ENCODE assay signal across 12 cellular contexts in genomic region chr16:30372037-30372712, GRCh38. TPM values are rescaled to one million over a fixed set of nuclear protein-coding genes. Genes with fewer than 3 reads are reported as not detected.
DNase-seq lines count a peak whose midpoint lies in the region; ATAC-seq, FAIRE-seq and TF ChIP-seq lines count a peak whose summit lies in the region.
"Had no signal": no experiment of that assay in that cellular context is flagged by ENCODE, and none has a peak within 500 bp of the region (broad histone marks: within the 10 kb centered on the region; RNA-seq: fewer than 3 reads in every experiment).

No MANE protein-coding gene starts in this region.

- no peak overlapping the region for H3K23ac ChIP-seq in H9 (ENCODE audit: insufficient read length, low read depth, low read length)

- H3K36me3 ChIP-seq in BLaER1 treated with 17β-estradiol and CSF1 and Interleukin-3, amounts not matched to agents 10 nM and 100 nM: peaks cover 0 to 9% (median 5%) of the 10 kb centered on the region in 11 experiments; a peak in 5 of 22 replicates
- H3K36me3 ChIP-seq: adrenal gland had no signal

- peak overlapping the region; percentile 77 to 97 (median 90); a peak in 20 of 22 replicates for H3K4me2 ChIP-seq in BLaER1 treated with 17β-estradiol and CSF1 and Interleukin-3, amounts not matched to agents 10 nM and 100 nM
- H3K4me2 ChIP-seq in H9 (ENCODE audit: insufficient read depth, insufficient read length, low read length): peak overlapping the region; percentile 52

- H3K9me3 Mint-ChIP-seq in H9 (peaks cover 0 to 4% of the 10 kb centered on the region in 2 experiments; a peak in 4 of 5 replicates), naive B cell (no peaks in the 10 kb centered on the region)
- H3K9me3 Mint-ChIP-seq in activated naive CD8-positive, alpha-beta T cell treated with anti-CD3 and anti-CD28 coated beads for 36 hours: no peaks in the 10 kb centered on the region

- H2BK120ac ChIP-seq in H9 (ENCODE audit: low read depth, low read length, poor library complexity, severe bottlenecking): no peak overlapping the region

- H3K36me3 Mint-ChIP-seq in H9 (ENCODE audit: insufficient read depth in 1 of 3, low read depth in 3 of 3) (no peaks in the 10 kb centered on the region; a peak in 1 of 7 replicates), naive B cell (no peaks in the 10 kb centered on the region)
- H3K36me3 Mint-ChIP-seq in activated naive CD8-positive, alpha-beta T cell treated with anti-CD3 and anti-CD28 coated beads for 36 hours: peaks cover 10% of the 10 kb centered on the region

- peaks cover 2% of the 10 kb centered on the region; the same call in 1 of the 2 replicates for H3K27me3 Mint-ChIP-seq in H9 (ENCODE audit: low read depth)
- H3K27me3 Mint-ChIP-seq in activated naive CD8-positive, alpha-beta T cell treated with anti-CD3 and anti-CD28 coated beads for 36 hours: peaks cover 4% of the 10 kb centered on the region
- no peaks in the 10 kb centered on the region for H3K27me3 Mint-ChIP-seq in naive B cell

- H2BK12ac ChIP-seq in H9 (ENCODE audit: insufficient read length, low read depth, low read length): peak overlapping the region; percentile 12

- H3K9ac ChIP-seq in BLaER1 treated with 17β-estradiol and CSF1 and Interleukin-3, amounts not matched to agents 10 nM and 100 nM: peak overlapping the region in 9 of 11 experiments; percentile 22 to 78 (median 70); a peak in 11 of 22 replicates
- no peak overlapping the region for H3K9ac ChIP-seq in H9 (ENCODE audit: extremely low read depth, insufficient read length, low read length)

- H4K20me1 ChIP-seq in BLaER1 treated with 17β-estradiol and CSF1 and Interleukin-3, amounts not matched to agents 10 nM and 100 nM: peaks cover 22 to 26% (median 25%) of the 10 kb centered on the region in 11 experiments
- H4K20me1 ChIP-seq in H9 (ENCODE audit: control insufficient read depth, insufficient read depth, insufficient read length): no peaks in the 10 kb centered on the region

- no peak overlapping the region for H2BK15ac ChIP-seq in H9 (ENCODE audit: low read depth, low read length)

- H4K8ac ChIP-seq in H9 (replicated peaks; ENCODE audit: insufficient read length, low read depth, low read length): no peak overlapping the region

- DNase-seq in H9 (no peak), naive B cell (no peak), D341Med (ENCODE audit: low spot score) (no peak), NCI-H1092 treated with DMSO at 0.1 percent for 48 hours (lab: John Stamatoyannopoulos, UW) (no peak), foreskin melanocyte (no peak), GM19239 (ENCODE audit: insufficient read length, low spot score) (no peak)
- no peak for DNase-seq in activated naive CD8-positive, alpha-beta T cell treated with anti-CD3 and anti-CD28 coated beads for 36 hours
- DNase-seq: kidney, T-helper 9 cell had no signal

- no CpG with 5 or more reads among the region's 6 CpGs for WGBS in H9 (ENCODE audit: extremely low coverage, insufficient read length, low lambda C conversion rate)

- no peak overlapping the region for H3K4ac ChIP-seq in H9 (ENCODE audit: low read depth, low read length)

- H3K23me2 ChIP-seq in H9 (ENCODE audit: insufficient read length, low read depth, low read length, poor library complexity, severe bottlenecking): peaks cover 10% of the 10 kb centered on the region

- H3K27ac ChIP-seq in BLaER1 treated with 17β-estradiol and CSF1 and Interleukin-3, amounts not matched to agents 10 nM and 100 nM: peak overlapping the region in 8 of 11 experiments; percentile 47 to 78 (median 69); a peak in 13 of 22 replicates
- H3K27ac ChIP-seq in H9 (ENCODE audit: insufficient read length, low read depth, low read length): no peak overlapping the region

- ATAC-seq in naive B cell (ENCODE audit: low read depth in 2 of 2): no peak
- ATAC-seq: esophagus mucosa had no signal

- no peak overlapping the region for H4K91ac ChIP-seq in H9 (ENCODE audit: insufficient read length, low read depth, low read length)

- no peak for FAIRE-seq in GM19239 (lab: Jason Lieb, UNC)
- FAIRE-seq: kidney had no signal

- no peak overlapping the region for H3K56ac ChIP-seq in H9 (ENCODE audit: insufficient read length, low read depth, low read length)

- H3K4me3 Mint-ChIP-seq in H9: peak overlapping the region; percentile 62 to 79; a peak in 4 of 5 replicates
- H3K4me3 Mint-ChIP-seq in activated naive CD8-positive, alpha-beta T cell treated with anti-CD3 and anti-CD28 coated beads for 36 hours: peak overlapping the region; percentile 83
- H3K4me3 Mint-ChIP-seq in naive B cell: peak overlapping the region; percentile 49 to 95 (median 86)

- no peak overlapping the region for H2AK5ac ChIP-seq in H9 (ENCODE audit: insufficient read length, low read length)

- H3K4me1 Mint-ChIP-seq in H9 (peaks cover 35 to 52% of the 10 kb centered on the region in 2 experiments), naive B cell (peaks cover 31 to 50% (median 47%) of the 10 kb centered on the region in 3 donors)
- peaks cover 28% of the 10 kb centered on the region for H3K4me1 Mint-ChIP-seq in activated naive CD8-positive, alpha-beta T cell treated with anti-CD3 and anti-CD28 coated beads for 36 hours

- H3K14ac ChIP-seq in H9 (ENCODE audit: insufficient read depth, low read length): no peak overlapping the region

- H2BK20ac ChIP-seq in H9 (ENCODE audit: low read depth, low read length, poor library complexity, severe bottlenecking): no peak overlapping the region

- no peak overlapping the region for H3T11ph ChIP-seq in H9 (ENCODE audit: low read length)

- no peaks in the 10 kb centered on the region for H3K9me3 ChIP-seq in BLaER1 treated with 17β-estradiol and CSF1 and Interleukin-3, amounts not matched to agents 10 nM and 100 nM (replicated peaks in 1 of 11)
- H3K9me3 ChIP-seq in H9 (ENCODE audit: control insufficient read depth, low read depth, low read length): no peaks in the 10 kb centered on the region
- H3K9me3 ChIP-seq: adrenal gland had no signal

- H3K27ac Mint-ChIP-seq in H9: peak overlapping the region in 2 of 3 experiments; percentile 62 to 87; a peak in 2 of 7 replicates
- peak overlapping the region; percentile 94 for H3K27ac Mint-ChIP-seq in activated naive CD8-positive, alpha-beta T cell treated with anti-CD3 and anti-CD28 coated beads for 36 hours
- H3K27ac Mint-ChIP-seq in naive B cell: peak overlapping the region in 3 of 6 donors; percentile 26 to 76 (median 56)

- TF ChIP-seq CTCF in H9 (conservative IDR thresholded peaks at IDR 0.05): no peak

- H2BK5ac ChIP-seq in H9 (ENCODE audit: insufficient read length, low read length): no peak overlapping the region

- no peaks in the 10 kb centered on the region; the same call in none of the 2 replicates for H3K79me2 ChIP-seq in H9 (ENCODE audit: insufficient read depth, low read length)

- H3K27me3 ChIP-seq in BLaER1 treated with 17β-estradiol and CSF1 and Interleukin-3, amounts not matched to agents 10 nM and 100 nM: no peaks in the 10 kb centered on the region
- no peaks in the 10 kb centered on the region for H3K27me3 ChIP-seq in H9 (ENCODE audit: insufficient read depth, low read length)
- H3K27me3 ChIP-seq: adrenal gland had no signal

- H3K79me1 ChIP-seq in H9 (ENCODE audit: insufficient read depth, low read depth, low read length, poor library complexity, severe bottlenecking): peaks cover 3% of the 10 kb centered on the region

- peaks cover 26 to 70% (median 46%) of the 10 kb centered on the region in 10 experiments for H3K4me1 ChIP-seq in BLaER1 treated with 17β-estradiol and CSF1 and Interleukin-3, amounts not matched to agents 10 nM and 100 nM
- H3K4me1 ChIP-seq in H9 (ENCODE audit: insufficient read depth, low read length): peaks cover 6% of the 10 kb centered on the region

- H4K5ac ChIP-seq in H9 (ENCODE audit: insufficient read length, low read depth, low read length): no peak overlapping the region

- H3K18ac ChIP-seq in H9 (ENCODE audit: insufficient read length, low read depth, low read length): no peak overlapping the region

- H2AFZ ChIP-seq in H9 (ENCODE audit: low read length): no peak overlapping the region

- H3K4me3 ChIP-seq in BLaER1 treated with 17β-estradiol and CSF1 and Interleukin-3, amounts not matched to agents 10 nM and 100 nM: no peak overlapping the region

RNA-seq across cellular contexts. Expression of gene TBC1D10B, which starts 1.9 kb away (rescaled TPM):
- total RNA-seq in H9 (2021): 25.6 and 25.8 TPM in 2 replicates
- 10 to 100 TPM; 43.2 to 45.7 TPM for total RNA-seq in activated naive CD8-positive, alpha-beta T cell treated with anti-CD3 and anti-CD28 coated beads for 36 hours
- 10 to 100 TPM in 3 of 6 donors, 1 to 10 TPM in 3; 6.2 to 16.9 (median 9.7) TPM for polyA plus RNA-seq in naive B cell (ENCODE audit: low read depth in 6 of 6)

RNA-seq across cellular contexts. Expression of gene MYL11, which starts 2.4 kb away (rescaled TPM):
- total RNA-seq in H9 (2021): 0.70 and 1.4 TPM in 2 replicates
- total RNA-seq in activated naive CD8-positive, alpha-beta T cell treated with anti-CD3 and anti-CD28 coated beads for 36 hours: 1 to 10 TPM; 1.2 to 1.5 TPM
- polyA plus RNA-seq in naive B cell (ENCODE audit: low read depth in 6 of 6): not detected
- total RNA-seq: kidney had no signal

RNA-seq across cellular contexts. Expression of gene SEPTIN1, which starts 10.2 kb away (rescaled TPM):
- total RNA-seq in H9 (2021): 1.4 and 2.5 TPM in 2 replicates
- 100 to 1,000 TPM; 162 to 163 TPM for total RNA-seq in activated naive CD8-positive, alpha-beta T cell treated with anti-CD3 and anti-CD28 coated beads for 36 hours
- polyA plus RNA-seq in naive B cell (ENCODE audit: low read depth in 6 of 6): 100 to 1,000 TPM; 102 to 145 (median 112) TPM

RNA-seq across cellular contexts. Expression of gene CD2BP2, which starts 17.1 kb away (rescaled TPM):
- total RNA-seq in H9 (2021): 90.1 and 90.2 TPM in 2 replicates
- 10 to 100 TPM; 60.7 to 66.8 TPM for total RNA-seq in activated naive CD8-positive, alpha-beta T cell treated with anti-CD3 and anti-CD28 coated beads for 36 hours
- polyA plus RNA-seq in naive B cell (ENCODE audit: low read depth in 6 of 6): 10 to 100 TPM; 24.2 to 36.1 (median 29.7) TPM

RNA-seq across cellular contexts. Expression of gene ZNF48, which starts 23.0 kb away (rescaled TPM):
- total RNA-seq in H9 (2021): 57.3 and 61.2 TPM in 2 replicates
- 10 to 100 TPM in 1 of 2 experiments, 1 to 10 TPM in 1; 9.5 to 10.2 TPM for total RNA-seq in activated naive CD8-positive, alpha-beta T cell treated with anti-CD3 and anti-CD28 coated beads for 36 hours
- polyA plus RNA-seq in naive B cell (ENCODE audit: low read depth in 6 of 6): 1 to 10 TPM; 3.4 to 9.9 (median 7.0) TPM

Comparison
In these comparisons a context has a peak if more than half of its experiments do, and no peak if none do; other contexts are left out.
1. RNA of gene SEPTIN1, which starts 10.2 kb away (total RNA-seq): 162 to 163 TPM in activated naive CD8-positive, alpha-beta T cell treated with anti-CD3 and anti-CD28 coated beads for 36 hours; 1.4 to 2.5 TPM in H9; every median in the first group is over 10 times any median in the second.
2. Peak in every context shown above with its lines, with median percentiles within 50 percentile points of each other: H3K4me3 Mint-ChIP-seq.